10 cellular contexts compared by ENCODE assay signal in genomic region chr3:195632501-195633185, GRCh38. TPM values are rescaled to one million over a fixed set of nuclear protein-coding genes. Genes with fewer than 3 reads are reported as not detected.
DNase-seq lines count a peak whose midpoint lies in the region; ATAC-seq and TF ChIP-seq lines count a peak whose summit lies in the region.
"Not testable (repeated sequence)": the region's sequence is repeated elsewhere in the genome, so short reads cannot be mapped to it uniquely, and the experiment has no call there.
"Had no signal": no experiment of that assay in that cellular context is flagged by ENCODE, and none has a peak within 500 bp of the region (broad histone marks: within the 10 kb centered on the region; RNA-seq: fewer than 3 reads in every experiment).

No MANE protein-coding gene starts in this region.

- not testable (repeated sequence) for TF ChIP-seq CTCF in CD8-positive, alpha-beta T cell (IDR thresholded peaks at IDR 0.05); SK-N-SH (IDR thresholded peaks at IDR 0.05); activated CD8-positive, alpha-beta T cell treated with anti-CD3 and anti-CD28 coated beads for 36 hours (IDR thresholded peaks at IDR 0.05)

- H3K36me3 ChIP-seq in CD8-positive, alpha-beta T cell (ENCODE audit: insufficient read depth, low read length); SK-N-SH (replicated peaks in 1 of 2; ENCODE audit: control insufficient read depth in 1 of 2, insufficient read depth in 2 of 2, low read length in 1 of 2): not testable (repeated sequence)

- DNase-seq in CD8-positive, alpha-beta T cell; activated CD8-positive, alpha-beta T cell treated with anti-CD3 and anti-CD28 coated beads for 36 hours; activated naive CD4-positive, alpha-beta T cell treated with anti-CD3 and anti-CD28 coated beads, Interleukin-2, amount 10 ng/mL, durations not matched to agents 7 days and 5 days; naive thymus-derived CD8-positive, alpha-beta T cell: not testable (repeated sequence)
- DNase-seq in SK-N-SH (peak; percentile 9), ecto neural progenitor cell (ENCODE audit: low spot score) (peak; percentile 41), retina (peak; percentile 3)

- not testable (repeated sequence) for H3K4me2 ChIP-seq in SK-N-SH

- H3K36me3 Mint-ChIP-seq in CD8-positive, alpha-beta T cell; activated CD8-positive, alpha-beta T cell treated with anti-CD3 and anti-CD28 coated beads for 36 hours (ENCODE audit: low read depth); activated naive CD4-positive, alpha-beta T cell treated with anti-CD3 and anti-CD28 coated beads, Interleukin-2, amount 10 ng/mL, durations not matched to agents 7 days and 5 days; naive thymus-derived CD8-positive, alpha-beta T cell: not testable (repeated sequence)

- TF ChIP-seq EP300 in SK-N-SH (IDR thresholded peaks at IDR 0.05; ENCODE audit: borderline replicate concordance in 1 of 2, low read depth in 1 of 2, low read length in 1 of 2) = not testable (repeated sequence)

- not testable (repeated sequence) for H3K27ac ChIP-seq in CD8-positive, alpha-beta T cell (ENCODE audit: low read depth, low read length); SK-N-SH (ENCODE audit: low read depth in 2 of 2, low read length in 1 of 2)

- WGBS in SK-N-SH (ENCODE audit: low lambda C conversion rate) = 85% methylated on average over 19 of the region's 19 CpGs

- POLR2A ChIA-PET in CD8-positive, alpha-beta T cell (lab: Charles Lee); SK-N-SH (lab: Yijun Ruan, JAX); activated CD8-positive, alpha-beta T cell treated with anti-CD3 and anti-CD28 coated beads for 36 hours (lab: Charles Lee); naive thymus-derived CD8-positive, alpha-beta T cell (lab: Charles Lee): not testable (repeated sequence)

- not testable (repeated sequence) for H3K79me2 ChIP-seq in SK-N-SH (ENCODE audit: insufficient read depth)

- H3K9me2 ChIP-seq in SK-N-SH = not testable (repeated sequence)

- not testable (repeated sequence) for H3K4me3 ChIP-seq in CD8-positive, alpha-beta T cell (ENCODE audit: low read depth, low read length); SK-N-SH (ENCODE audit: low read depth in 2 of 2, low read length in 1 of 2)

- H3K4me1 ChIP-seq in CD8-positive, alpha-beta T cell (ENCODE audit: insufficient read depth, low read length); SK-N-SH (ENCODE audit: control insufficient read depth in 1 of 2, insufficient read depth in 2 of 2, low read depth in 1 of 2, low read length in 1 of 2): not testable (repeated sequence)

- not testable (repeated sequence) for H3F3A ChIP-seq in SK-N-SH (replicated peaks; ENCODE audit: insufficient read depth)

- H3K9ac ChIP-seq in SK-N-SH = not testable (repeated sequence)

- H4K20me1 ChIP-seq in SK-N-SH (ENCODE audit: insufficient read depth) = not testable (repeated sequence)

- H2AFZ ChIP-seq in SK-N-SH (ENCODE audit: low read depth) = not testable (repeated sequence)

- not testable (repeated sequence) for H3K4me1 Mint-ChIP-seq in CD8-positive, alpha-beta T cell (ENCODE audit: low read depth); activated naive CD4-positive, alpha-beta T cell treated with anti-CD3 and anti-CD28 coated beads, Interleukin-2, amount 10 ng/mL, durations not matched to agents 7 days and 5 days
- H3K4me1 Mint-ChIP-seq in activated CD8-positive, alpha-beta T cell treated with anti-CD3 and anti-CD28 coated beads for 36 hours (ENCODE audit: low read depth) = peaks cover 21% of the 10 kb centered on the region
- peaks cover 0 to 14% (median 5%) of the 10 kb centered on the region in 4 donors for H3K4me1 Mint-ChIP-seq in naive thymus-derived CD8-positive, alpha-beta T cell

- H3K27me3 ChIP-seq in CD8-positive, alpha-beta T cell (ENCODE audit: insufficient read depth, low read length); SK-N-SH (ENCODE audit: insufficient read depth): not testable (repeated sequence)

- H3K9me3 Mint-ChIP-seq in CD8-positive, alpha-beta T cell; activated CD8-positive, alpha-beta T cell treated with anti-CD3 and anti-CD28 coated beads for 36 hours; activated naive CD4-positive, alpha-beta T cell treated with anti-CD3 and anti-CD28 coated beads, Interleukin-2, amount 10 ng/mL, durations not matched to agents 7 days and 5 days; naive thymus-derived CD8-positive, alpha-beta T cell: not testable (repeated sequence)

- peak overlapping the region; percentile 40 for H3K4me3 Mint-ChIP-seq in CD8-positive, alpha-beta T cell
- H3K4me3 Mint-ChIP-seq in activated CD8-positive, alpha-beta T cell treated with anti-CD3 and anti-CD28 coated beads for 36 hours = not testable (repeated sequence)
- H3K4me3 Mint-ChIP-seq in activated naive CD4-positive, alpha-beta T cell treated with anti-CD3 and anti-CD28 coated beads, Interleukin-2, amount 10 ng/mL, durations not matched to agents 7 days and 5 days = peak overlapping the region; percentile 6
- H3K4me3 Mint-ChIP-seq in naive thymus-derived CD8-positive, alpha-beta T cell = peak overlapping the region in 7 of 10 donors; percentile 1 to 79 (median 48)

- not testable (repeated sequence) for H3K9me3 ChIP-seq in CD8-positive, alpha-beta T cell (ENCODE audit: low read length); SK-N-SH

- intact Hi-C loops in CD8-positive, alpha-beta T cell (cut with DNase I, micrococcal nuclease); activated CD8-positive, alpha-beta T cell treated with anti-CD3 and anti-CD28 coated beads for 36 hours (cut with micrococcal nuclease): not testable (repeated sequence)

- H3K27ac Mint-ChIP-seq in CD8-positive, alpha-beta T cell = not testable (repeated sequence)
- peak overlapping the region; percentile 85 for H3K27ac Mint-ChIP-seq in activated CD8-positive, alpha-beta T cell treated with anti-CD3 and anti-CD28 coated beads for 36 hours
- H3K27ac Mint-ChIP-seq in activated naive CD4-positive, alpha-beta T cell treated with anti-CD3 and anti-CD28 coated beads, Interleukin-2, amount 10 ng/mL, durations not matched to agents 7 days and 5 days = peak overlapping the region; percentile 68
- H3K27ac Mint-ChIP-seq in naive thymus-derived CD8-positive, alpha-beta T cell = peak overlapping the region in 8 of 10 donors; percentile 9 to 77 (median 58)

- CTCF ChIA-PET in CD8-positive, alpha-beta T cell (lab: Charles Lee); SK-N-SH (lab: Yijun Ruan, JAX); activated CD8-positive, alpha-beta T cell treated with anti-CD3 and anti-CD28 coated beads for 36 hours (lab: Charles Lee); activated naive CD4-positive, alpha-beta T cell treated with anti-CD3 and anti-CD28 coated beads, Interleukin-2, amount 10 ng/mL, durations not matched to agents 7 days and 5 days (lab: Charles Lee): not testable (repeated sequence)

- not testable (repeated sequence) for TF ChIP-seq RAD21 in SK-N-SH (IDR thresholded peaks at IDR 0.05; ENCODE audit: low read length)

- not testable (repeated sequence) for ATAC-seq in CD8-positive, alpha-beta T cell; activated CD8-positive, alpha-beta T cell treated with anti-CD3 and anti-CD28 coated beads for 36 hours; naive thymus-derived CD8-positive, alpha-beta T cell

- not testable (repeated sequence) for H3K27me3 Mint-ChIP-seq in CD8-positive, alpha-beta T cell (ENCODE audit: low read depth); activated CD8-positive, alpha-beta T cell treated with anti-CD3 and anti-CD28 coated beads for 36 hours; naive thymus-derived CD8-positive, alpha-beta T cell
- H3K27me3 Mint-ChIP-seq in activated naive CD4-positive, alpha-beta T cell treated with anti-CD3 and anti-CD28 coated beads, Interleukin-2, amount 10 ng/mL, durations not matched to agents 7 days and 5 days = peaks cover 17% of the 10 kb centered on the region

RNA-seq across cellular contexts. Expression of gene APOD, which starts 48.9 kb away (rescaled TPM):
- not detected for total RNA-seq in CD8-positive, alpha-beta T cell
- 0.05 TPM in 1 of 2 replicates, not detected in the other for polyA plus RNA-seq in SK-N-SH (2012; rRNA removed)
- 0.10 and 0.12 TPM in 2 replicates for polyA plus RNA-seq in SK-N-SH (2012; cell fraction: cytosol; rRNA removed)
- not detected in 2 replicates for polyA plus RNA-seq in SK-N-SH (2012; cell fraction: nucleus; rRNA removed)
- total RNA-seq in activated CD8-positive, alpha-beta T cell treated with anti-CD3 and anti-CD28 coated beads for 36 hours = not detected
- not detected for total RNA-seq in naive thymus-derived CD8-positive, alpha-beta T cell
- polyA plus RNA-seq in naive thymus-derived CD8-positive, alpha-beta T cell = not detected
- total RNA-seq: A673, epithelial cell of proximal tubule, T-helper 17 cell had no signal
